ENCODE assay signal across 8 cellular contexts in the genomic region with DNA sequence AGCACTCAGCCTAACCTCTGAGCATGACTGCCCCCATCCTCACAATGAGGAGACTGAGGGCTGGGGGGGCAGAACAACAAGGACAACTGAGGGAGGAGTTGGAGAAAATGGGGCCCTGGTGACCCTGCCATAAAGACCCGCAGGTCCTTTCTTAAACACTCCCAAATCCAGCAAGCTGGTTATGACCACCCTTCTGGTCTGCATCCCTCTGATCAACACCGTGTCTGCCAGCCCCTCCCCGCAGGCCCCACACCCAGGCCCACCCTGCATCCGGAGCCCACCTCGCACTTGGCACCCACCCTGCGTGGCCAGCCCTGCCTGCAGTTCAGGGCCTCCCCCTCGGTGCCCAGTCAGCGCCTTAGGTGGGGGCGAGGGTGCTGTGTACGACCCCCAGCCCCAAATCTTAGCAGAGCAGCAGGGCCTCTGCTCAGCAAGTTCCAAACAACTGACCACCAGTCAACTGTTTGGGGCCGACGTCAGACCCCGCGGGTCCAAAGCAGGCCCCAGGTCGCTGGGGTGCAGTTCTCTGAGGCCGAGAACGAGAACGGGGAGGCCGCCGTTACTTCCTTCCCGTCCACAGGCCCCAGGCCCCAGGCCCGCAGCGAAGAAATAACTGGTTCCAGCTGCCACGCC. TPM values are rescaled to one million over a fixed set of nuclear protein-coding genes. Genes with fewer than 3 reads are reported as not detected.
A peak's percentile ranks its signal among the peaks of the same experiment; 100 is the strongest.
DNase-seq lines count a peak whose midpoint lies in the region; ATAC-seq and TF ChIP-seq lines count a peak whose summit lies in the region.

No MANE protein-coding gene starts in this region.

- H3K9me3 Mint-ChIP-seq in chondrocyte (ENCODE audit: low read depth) = no peaks in the 10 kb centered on the region

- no peak for TF ChIP-seq CTCF in chondrocyte (IDR thresholded peaks at IDR 0.05)

- peak overlapping the region; percentile 71 for H3K4me3 Mint-ChIP-seq in chondrocyte (ENCODE audit: unreplicated experiment)

- H3K27ac ChIP-seq in muscle layer of duodenum (ENCODE audit: low read length) = peak overlapping the region; percentile 62

- DNase-seq in chondrocyte (ENCODE audit: low spot score) = peak; percentile 86
- no peak for DNase-seq in stimulated activated CD4-positive, alpha-beta T cell treated with anti-CD3 and anti-CD28 coated beads, Interleukin-1b, Interleukin-23, amount 100 ng/mL, for 48 hours
- DNase-seq in NCI-H2081 (lab: John Stamatoyannopoulos, UW) = no peak
- DNase-seq in activated CD8-positive, alpha-beta memory T cell treated with anti-CD3 and anti-CD28 coated beads, Interleukin-2, amount 50 U/mL, for 4 hours = no peak

- H3K36me3 ChIP-seq in muscle layer of duodenum (ENCODE audit: control insufficient read depth in 1 of 2, insufficient read depth in 2 of 2, low read length in 2 of 2) = no peaks in the 10 kb centered on the region

- peak; percentile 18 for ATAC-seq in GM19025 (IDR thresholded peaks at IDR 0.05; ENCODE audit: low read depth, unreplicated experiment)
- peak; percentile 37 for ATAC-seq in HG03354 (IDR thresholded peaks at IDR 0.05; ENCODE audit: poor library complexity, severe bottlenecking, unreplicated experiment)
- no peak for ATAC-seq in HG03342 (IDR thresholded peaks at IDR 0.05; ENCODE audit: unreplicated experiment)

- no peaks in the 10 kb centered on the region for H3K27me3 ChIP-seq in muscle layer of duodenum (ENCODE audit: low read depth, low read length)

- H3K4me1 ChIP-seq in muscle layer of duodenum (ENCODE audit: control insufficient read depth in 1 of 2, insufficient read depth in 2 of 2, low read length in 2 of 2) = peaks cover 40 to 53% of the 10 kb centered on the region in 2 donors

- peak overlapping the region; percentile 69 to 94 for H3K4me3 ChIP-seq in muscle layer of duodenum (ENCODE audit: low read depth in 1 of 2, low read length in 2 of 2)

- peaks cover 48% of the 10 kb centered on the region for H3K4me1 Mint-ChIP-seq in chondrocyte (ENCODE audit: low read depth)

- no peaks in the 10 kb centered on the region for H3K36me3 Mint-ChIP-seq in chondrocyte (ENCODE audit: low read depth)

- H3K9me3 ChIP-seq in muscle layer of duodenum (ENCODE audit: control insufficient read depth in 1 of 2, low read length in 2 of 2) = no peaks in the 10 kb centered on the region

- H3K27me3 Mint-ChIP-seq in chondrocyte (ENCODE audit: low read depth) = peaks cover 20% of the 10 kb centered on the region

- H3K27ac Mint-ChIP-seq in chondrocyte (ENCODE audit: unreplicated experiment) = peak overlapping the region; percentile 68

RNA-seq across cellular contexts. Expression of a gene that starts 1.2 kb away (rescaled TPM):
- total RNA-seq in chondrocyte = 1.5 to 5.5 TPM (median 5.5 TPM) in 3 replicates

RNA-seq across cellular contexts. Expression of a gene that starts 25.2 kb away (rescaled TPM):
- not detected in 3 replicates for total RNA-seq in chondrocyte
